In the genomic region with DNA sequence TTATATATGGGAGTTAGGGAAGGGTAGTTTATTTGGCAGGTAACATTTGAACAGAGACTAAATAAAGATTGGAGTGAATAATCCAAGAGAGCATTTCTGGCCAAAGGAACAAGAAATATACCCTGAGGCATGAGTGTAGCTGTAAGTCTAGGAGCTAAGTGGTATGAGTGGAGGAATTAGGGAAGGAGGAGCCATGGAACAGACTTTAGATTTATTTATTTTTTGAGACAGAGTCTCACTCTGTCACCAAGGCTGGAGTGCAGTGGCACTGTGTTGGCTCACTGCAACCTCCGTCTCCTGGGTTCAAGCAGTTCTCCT, we compare ENCODE assay signal across 13 cellular contexts. TPM values are rescaled to one million over a fixed set of nuclear protein-coding genes. Genes with fewer than 3 reads are reported as not detected.
A peak's percentile ranks its signal among the peaks of the same experiment; 100 is the strongest.
DNase-seq lines count a peak whose midpoint lies in the region; ATAC-seq and TF ChIP-seq lines count a peak whose summit lies in the region.
"Had no signal": no experiment of that assay in that cellular context is flagged by ENCODE, and none has a peak within 500 bp of the region (broad histone marks: within the 10 kb centered on the region; RNA-seq: fewer than 3 reads in every experiment).

No MANE protein-coding gene starts in this region.

- no peaks in the 10 kb centered on the region for H3K27me3 Mint-ChIP-seq in natural killer cell treated with Interleukin-12 subunit alpha and Interleukin-12 subunit beta and Interleukin-15 and Interleukin-18, amount 100 ng/mL, for 72 hours
- H3K27me3 Mint-ChIP-seq: naive B cell had no signal

- no peaks in the 10 kb centered on the region for H3K27me3 ChIP-seq in dorsolateral prefrontal cortex

- CTCF ChIA-PET in RWPE1 (lab: Yijun Ruan, JAX): interaction anchor here (0.6 kb wide), 2 partner anchors 10 to 36 kb away, joined by 3 read pairs; partner anchors contain the start of gene MOV10

- peak overlapping the region in 1 of 2 donors; percentile 24 for H3K27ac Mint-ChIP-seq in natural killer cell treated with Interleukin-12 subunit alpha and Interleukin-12 subunit beta and Interleukin-15 and Interleukin-18, amount 100 ng/mL, for 72 hours

- H3K36me3 Mint-ChIP-seq in natural killer cell treated with Interleukin-12 subunit alpha and Interleukin-12 subunit beta and Interleukin-15 and Interleukin-18, amount 100 ng/mL, for 72 hours: peaks cover 14% of the 10 kb centered on the region

- peaks cover 43 to 58% of the 10 kb centered on the region in 2 donors for H3K4me1 Mint-ChIP-seq in natural killer cell treated with Interleukin-12 subunit alpha and Interleukin-12 subunit beta and Interleukin-15 and Interleukin-18, amount 100 ng/mL, for 72 hours (ENCODE audit: low read depth in 2 of 2)

- H3K27ac ChIP-seq in RWPE1: peak overlapping the region; percentile 24
- peak overlapping the region in 56 of 59 donors; percentile 20 to 91 (median 79) for H3K27ac ChIP-seq in dorsolateral prefrontal cortex

- no peaks in the 10 kb centered on the region for H3K9me3 Mint-ChIP-seq in natural killer cell treated with Interleukin-12 subunit alpha and Interleukin-12 subunit beta and Interleukin-15 and Interleukin-18, amount 100 ng/mL, for 72 hours
- H3K9me3 Mint-ChIP-seq: naive B cell had no signal

- POLR2A ChIA-PET in RWPE1 (lab: Yijun Ruan, JAX; ENCODE audit: low non-redundant PET): interaction anchor here (0.6 kb wide), 1 partner anchor 26 kb away, joined by 3 read pairs; no protein-coding TSS in a partner anchor

- intact Hi-C loops in dorsolateral prefrontal cortex (cut with DNase I) (loop anchor here in 1 of 2 donors (5.0 kb wide), 1 partner anchor 64 kb away; no protein-coding TSS in a partner anchor), sciatic nerve (cut with DNase I) (no loop called here)

- H3K4me3 ChIP-seq in dorsolateral prefrontal cortex: no peak overlapping the region

- no peak for ATAC-seq in natural killer cell treated with Interleukin-12 subunit alpha and Interleukin-12 subunit beta and Interleukin-15 and Interleukin-18, amount 100 ng/mL, for 72 hours
- no peak for ATAC-seq in sciatic nerve
- ATAC-seq: Right ventricle myocardium inferior had no signal

- TF ChIP-seq CTCF in RWPE1 (conservative IDR thresholded peaks at IDR 0.05; ENCODE audit: low read depth): no peak
- no peak for TF ChIP-seq CTCF in dorsolateral prefrontal cortex (IDR thresholded peaks at IDR 0.05 in 54 of 56, conservative IDR thresholded peaks at IDR 0.05 in 2 of 56; ENCODE audit: low read depth in 1 of 56, partially characterized antibody in 56 of 56)

- peak overlapping the region; percentile 14 for H3K4me3 Mint-ChIP-seq in natural killer cell treated with Interleukin-12 subunit alpha and Interleukin-12 subunit beta and Interleukin-15 and Interleukin-18, amount 100 ng/mL, for 72 hours

- DNase-seq in DMS114 treated with DMSO at 0.1 percent for 48 hours (lab: John Stamatoyannopoulos, UW; ENCODE audit: unreplicated experiment): peak; percentile 19
- no peak for DNase-seq in RWPE1 (ENCODE audit: low spot score)
- DNase-seq in dorsolateral prefrontal cortex: no peak
- DNase-seq in natural killer cell treated with Interleukin-12 subunit alpha and Interleukin-12 subunit beta and Interleukin-15 and Interleukin-18, amount 100 ng/mL, for 72 hours (ENCODE audit: low spot score): no peak
- no peak for DNase-seq in stimulated activated CD4-positive, alpha-beta T cell treated with anti-CD3 and anti-CD28 coated beads, Interleukin-15, amount 100 ng/mL, for 24 hours
- DNase-seq in SIG-M5 (lab: John Stamatoyannopoulos, UW): no peak
- no peak for DNase-seq in activated effector memory CD4-positive, alpha-beta T cell treated with Interleukin-2 at 50 U/mL for 16 hours
- no peak for DNase-seq in sciatic nerve (ENCODE audit: low spot score)
- DNase-seq: foreskin melanocyte, naive B cell, NCI-H1436, NCI-H526 had no signal

RNA-seq across cellular contexts. Expression of gene CAPZA1, which starts 18.4 kb away (rescaled TPM):
- total RNA-seq in dorsolateral prefrontal cortex (100 to 1,000 TPM in 1 of 120 experiments, 10 to 100 TPM in 119; 42.9 to 101 (median 68.4) TPM), sciatic nerve (108 TPM)
- 100 to 1,000 TPM; 213 to 259 TPM for total RNA-seq in natural killer cell treated with Interleukin-12 subunit alpha and Interleukin-12 subunit beta and Interleukin-15 and Interleukin-18, amount 100 ng/mL, for 72 hours

RNA-seq across cellular contexts. Expression of gene ST7L, which starts 19.1 kb away (rescaled TPM):
- total RNA-seq in dorsolateral prefrontal cortex: 10 to 100 TPM; 20.2 to 48.0 (median 32.2) TPM
- total RNA-seq in natural killer cell treated with Interleukin-12 subunit alpha and Interleukin-12 subunit beta and Interleukin-15 and Interleukin-18, amount 100 ng/mL, for 72 hours: 10 to 100 TPM; 11.9 to 19.2 TPM
- total RNA-seq in sciatic nerve: 29.7 TPM

RNA-seq across cellular contexts. Expression of gene MOV10, which starts 36.4 kb away (rescaled TPM):
- total RNA-seq in dorsolateral prefrontal cortex (10 to 100 TPM; 12.5 to 54.5 (median 25.7) TPM), sciatic nerve (57.5 TPM)
- total RNA-seq in natural killer cell treated with Interleukin-12 subunit alpha and Interleukin-12 subunit beta and Interleukin-15 and Interleukin-18, amount 100 ng/mL, for 72 hours: 10 to 100 TPM; 71.0 to 78.0 TPM
